In the genomic region with DNA sequence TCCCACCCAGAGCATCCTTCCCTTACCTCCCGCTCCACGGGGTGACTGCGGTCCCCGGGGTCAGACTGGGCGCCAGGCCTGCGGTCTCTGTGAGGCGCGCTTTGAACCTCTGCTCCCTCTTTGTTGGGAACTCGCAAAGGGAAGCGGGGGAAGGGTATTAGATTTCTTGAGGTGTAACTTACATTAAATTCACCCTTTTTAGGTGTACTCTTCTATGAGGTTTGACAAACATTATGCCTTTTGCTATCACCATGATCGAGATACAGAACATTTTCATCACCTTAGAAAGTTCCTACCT, we compare ENCODE assay signal across 8 cellular contexts. TPM values are rescaled to one million over a fixed set of nuclear protein-coding genes. Genes with fewer than 3 reads are reported as not detected.
A peak's percentile ranks its signal among the peaks of the same experiment; 100 is the strongest.
DNase-seq lines count a peak whose midpoint lies in the region; ATAC-seq and TF ChIP-seq lines count a peak whose summit lies in the region.

No MANE protein-coding gene starts in this region.

- TF ChIP-seq CTCF in PC-3 (conservative IDR thresholded peaks at IDR 0.05; ENCODE audit: low read depth, low read length): no peak

- H3K9me3 ChIP-seq in ES-I3 (ENCODE audit: control insufficient read depth, insufficient read depth, low read length) (no peaks in the 10 kb centered on the region), PC-3 (ENCODE audit: low read length) (no peaks in the 10 kb centered on the region)

- CTCF ChIA-PET in PC-3 (lab: Charles Lee): interaction anchor here (0.6 to 1.4 kb wide), 2 partner anchors 16 to 78 kb away, joined by 5 to 13 read pairs; no protein-coding TSS in a partner anchor

- peak overlapping the region; percentile 84 for H2AFZ ChIP-seq in PC-3 (ENCODE audit: low read length)

- peak overlapping the region; percentile 75 for H3K4me3 ChIP-seq in PC-3 (ENCODE audit: low read length)

- H3K36me3 ChIP-seq in ES-I3 (ENCODE audit: insufficient read depth, low read length) (peaks cover 4% of the 10 kb centered on the region; the same call in 1 of the 2 replicates), PC-3 (ENCODE audit: low read depth, low read length) (peaks cover 7% of the 10 kb centered on the region)

- no peaks in the 10 kb centered on the region for H3K27me3 ChIP-seq in PC-3 (ENCODE audit: low read length)

- H4K20me1 ChIP-seq in PC-3 (ENCODE audit: low read length): no peaks in the 10 kb centered on the region

- no peak for ATAC-seq in PC-3
- no peak for ATAC-seq in HG02938 (IDR thresholded peaks at IDR 0.05; ENCODE audit: unreplicated experiment)
- no peak for ATAC-seq in HG03159 (IDR thresholded peaks at IDR 0.05; ENCODE audit: unreplicated experiment)

- POLR2A ChIA-PET in PC-3 (lab: Charles Lee; ENCODE audit: unreplicated experiment): interaction anchor here (0.6 kb wide), 3 partner anchors 9 to 1325 kb away, joined by 3 to 22 read pairs (median 5); no protein-coding TSS in a partner anchor

- no TSS peak for BruUV-seq in PC-3 (replicated peaks; lab: Mats Ljungman, UMichigan)

- DNase-seq in PC-3: no peak
- DNase-seq in epithelial cell of prostate (ENCODE audit: low read depth, low spot score): no peak
- peak; percentile 83 for DNase-seq in posterior vena cava (ENCODE audit: low spot score)
- DNase-seq in NCI-H1930 (lab: John Stamatoyannopoulos, UW): no peak
- DNase-seq in activated CD8-positive, alpha-beta memory T cell treated with anti-CD3 and anti-CD28 coated beads, Interleukin-2, amount 50 U/mL, for 48 hours: no peak

- intact Hi-C loops in PC-3 (cut with micrococcal nuclease) (loop anchor here (5.0 kb wide), 1 partner anchor 307 kb away; a partner anchor contains a TSS), posterior vena cava (cut with DNase I) (no loop called here)

- H3K4me2 ChIP-seq in PC-3 (ENCODE audit: low read length): peak overlapping the region; percentile 89

- H3K9me2 ChIP-seq in PC-3 (replicated peaks; ENCODE audit: low read length): no peaks in the 10 kb centered on the region

- H3K79me2 ChIP-seq in PC-3 (ENCODE audit: low read length): peaks cover 46% of the 10 kb centered on the region

- peak overlapping the region; percentile 93 for H3K9ac ChIP-seq in ES-I3 (ENCODE audit: low read depth, low read length)
- H3K9ac ChIP-seq in PC-3 (ENCODE audit: low read length): peak overlapping the region; percentile 76

- H3K4me1 ChIP-seq in ES-I3 (ENCODE audit: insufficient read depth, low read length): peaks cover 6% of the 10 kb centered on the region; the same call in 1 of the 2 replicates
- H3K4me1 ChIP-seq in PC-3 (ENCODE audit: insufficient read depth, low read length): peaks cover 31% of the 10 kb centered on the region

- H3F3A ChIP-seq in PC-3 (ENCODE audit: low read length, unreplicated experiment): no peaks in the 10 kb centered on the region

- H3K27ac ChIP-seq in PC-3 (ENCODE audit: low read length) (peak overlapping the region; percentile 16; the same call in 1 of the 2 replicates), epithelial cell of prostate (peak overlapping the region; percentile 74)

RNA-seq across cellular contexts. Expression of a gene that starts 0.6 kb away (rescaled TPM):
- total RNA-seq in PC-3 (2014; rRNA removed) (19.5 and 21.0 TPM in 2 replicates), posterior vena cava (10 to 100 TPM; 12.8 to 13.2 TPM)
